Comparison of ENCODE assay signal across 1 cellular context in the genomic region with DNA sequence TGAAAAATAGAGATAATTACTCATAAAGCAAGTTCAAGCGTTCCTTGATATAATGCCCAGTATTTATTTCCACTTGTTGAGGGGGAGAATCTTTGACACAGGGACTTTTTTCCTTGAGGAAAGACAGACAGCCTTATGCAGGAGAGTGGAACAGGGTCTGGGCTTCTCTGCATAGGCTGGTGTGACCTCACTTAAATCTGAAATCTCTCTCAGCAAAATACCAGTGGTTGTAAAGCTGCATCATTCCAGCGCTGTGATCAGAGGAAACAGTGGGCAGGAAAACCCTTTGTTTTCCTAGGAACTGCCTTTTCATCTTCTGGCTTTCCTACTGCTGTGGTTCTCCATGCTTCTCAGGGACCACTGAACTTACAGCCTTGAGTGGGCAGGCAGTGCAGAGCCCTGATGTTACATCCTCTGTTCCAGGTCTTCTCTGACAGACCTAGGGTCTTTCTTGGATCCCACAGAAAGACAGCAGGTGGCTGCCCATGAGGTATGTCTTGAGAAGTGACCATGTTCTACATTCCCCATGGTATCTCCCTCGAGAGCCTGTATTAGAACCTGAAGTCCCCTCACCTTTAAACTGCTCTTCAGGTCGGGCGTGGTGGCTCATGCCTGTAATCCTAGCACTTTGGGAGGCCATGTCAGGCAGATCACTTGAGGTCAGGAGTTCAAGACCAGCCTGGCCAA.
TF ChIP-seq lines count a peak whose summit lies in the region.

No MANE protein-coding gene starts in this region.

TF ChIP-seq in GM23338, 12 proteins besides CTCF, POLR2A, EP300 and RAD21 (continued from another document):
- TF ChIP-seq POLR2AphosphoS5 (IDR thresholded peaks at IDR 0.05; ENCODE audit: low read depth) = no peak
- TF ChIP-seq EZH2phosphoT487 (IDR thresholded peaks at IDR 0.05; ENCODE audit: unreplicated experiment) = no peak
- no peak for TF ChIP-seq EZH2 (IDR thresholded peaks at IDR 0.05; ENCODE audit: low read depth, unreplicated experiment)
- TF ChIP-seq STAT1 (IDR thresholded peaks at IDR 0.05; ENCODE audit: unreplicated experiment) = no peak
TF ChIP-seq in GM23338: peak in this region for 0.
